1 cellular context compared by ENCODE assay signal in genomic region chr11:6395470-6396060, GRCh38.
TF ChIP-seq lines count a peak whose summit lies in the region.

No MANE protein-coding gene starts in this region.

TF ChIP-seq in endothelial cell of umbilical vein, 7 proteins besides CTCF, POLR2A, EP300 and RAD21:
- TF ChIP-seq EZH2 (IDR thresholded peaks at IDR 0.05; ENCODE audit: borderline replicate concordance, low read depth, low read length, severe bottlenecking), result no peak
- TF ChIP-seq MYC (IDR thresholded peaks at IDR 0.05; ENCODE audit: low read depth, low read length), result no peak
- no peak for TF ChIP-seq JUN (IDR thresholded peaks at IDR 0.05; ENCODE audit: borderline replicate concordance, insufficient read depth, insufficient read length, low read depth)
- TF ChIP-seq, protein P1, sequence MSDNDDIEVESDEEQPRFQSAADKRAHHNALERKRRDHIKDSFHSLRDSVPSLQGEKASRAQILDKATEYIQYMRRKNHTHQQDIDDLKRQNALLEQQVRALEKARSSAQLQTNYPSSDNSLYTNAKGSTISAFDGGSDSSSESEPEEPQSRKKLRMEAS (IDR thresholded peaks at IDR 0.05; ENCODE audit: insufficient read depth, insufficient read length), result no peak
- no peak for TF ChIP-seq FOS (IDR thresholded peaks at IDR 0.05; ENCODE audit: borderline replicate concordance, insufficient read depth, low read length)
- TF ChIP-seq POLR2AphosphoS5 (IDR thresholded peaks at IDR 0.05; ENCODE audit: insufficient read depth, low read depth, low read length), result no peak
- no peak for TF ChIP-seq GATA2 (IDR thresholded peaks at IDR 0.05; ENCODE audit: insufficient read depth, insufficient read length, low read depth, low read length)
